In genomic region chr14:53619625-53620324, GRCh38 we compare ENCODE assay signal across 14 cellular contexts.
DNase-seq lines count a peak whose midpoint lies in the region; ATAC-seq, FAIRE-seq and TF ChIP-seq lines count a peak whose summit lies in the region.
"Had no signal": no experiment of that assay in that cellular context is flagged by ENCODE, and none has a peak within 500 bp of the region (broad histone marks: within the 10 kb centered on the region; RNA-seq: fewer than 3 reads in every experiment).

No MANE protein-coding gene starts in this region.

- FAIRE-seq in D721Med (lab: Jason Lieb, UNC): no peak

- no TSS peak for BruUV-seq in Calu3 (replicated peaks; lab: Mats Ljungman, UMichigan)

- no peak for TF ChIP-seq CTCF in AG04449 (IDR thresholded peaks at IDR 0.05; ENCODE audit: insufficient read depth, low read length, missing control alignments)
- no peak for TF ChIP-seq CTCF in epithelial cell of proximal tubule (conservative IDR thresholded peaks at IDR 0.05; ENCODE audit: low read depth, low read length)
- no peak for TF ChIP-seq CTCF in D721Med (IDR thresholded peaks at IDR 0.05; ENCODE audit: insufficient read depth, missing control alignments)
- TF ChIP-seq CTCF in Calu3 (IDR thresholded peaks at IDR 0.05; ENCODE audit: unreplicated experiment): no peak

- H3K4me1 Mint-ChIP-seq in Calu3 (ENCODE audit: low read depth, unreplicated experiment): peaks cover 13% of the 10 kb centered on the region
- H3K4me1 Mint-ChIP-seq: stimulated activated naive CD8-positive, alpha-beta T cell treated with anti-CD3 and anti-CD28 coated beads, Interleukin-15, amount 100 ng/mL, for 72 hours had no signal

- H3K36me3 ChIP-seq in mesodermal cell (ENCODE audit: control insufficient read depth, insufficient read depth, low read length): no peaks in the 10 kb centered on the region
- H3K36me3 ChIP-seq: adrenal gland had no signal

- no peaks in the 10 kb centered on the region for H3K9me3 Mint-ChIP-seq in Calu3 (ENCODE audit: low read depth, unreplicated experiment)
- H3K9me3 Mint-ChIP-seq: stimulated activated naive CD8-positive, alpha-beta T cell treated with anti-CD3 and anti-CD28 coated beads, Interleukin-15, amount 100 ng/mL, for 72 hours; T-helper 2 cell treated with Interferon-gamma antibody and Interleukin-4, amounts not matched to agents 5 μg/mL and 100 μg/mL, for 36 hours had no signal

- POLR2A ChIA-PET in AG04449 (lab: Yijun Ruan, JAX): interaction anchor here (0.6 to 0.9 kb wide), 5 partner anchors 9 to 1156 kb away, joined by 3 to 4 read pairs (median 3); no protein-coding TSS in a partner anchor

- intact Hi-C loops in Calu3 (cut with micrococcal nuclease; ENCODE audit: unreplicated experiment): loop anchor here (10.0 kb wide), 1 partner anchor 315 kb away; no protein-coding TSS in a partner anchor

- peak; percentile 5 for DNase-seq in AG04449 (ENCODE audit: low read depth, low spot score)
- DNase-seq in LHCN-M2 (ENCODE audit: low read depth): peak; percentile 35
- DNase-seq in epithelial cell of proximal tubule (ENCODE audit: low read depth): peak; percentile 36
- no peak for DNase-seq in D721Med (ENCODE audit: insufficient read length, low spot score)
- DNase-seq in Calu3: no peak
- DNase-seq in GOT3 (lab: John Stamatoyannopoulos, UW): no peak
- DNase-seq: adrenal gland; NCI-H187 treated with DMSO at 0.1 percent for 48 hours; nucleus accumbens; stimulated activated CD4-positive, alpha-beta T cell treated with anti-CD3 and anti-CD28 coated beads, Interleukin-2, amount 100 ng/mL, for 48 hours; stimulated activated naive CD8-positive, alpha-beta T cell treated with anti-CD3 and anti-CD28 coated beads, Interleukin-15, amount 100 ng/mL, for 72 hours had no signal

- H3K4me3 ChIP-seq in AG04449 (ENCODE audit: low read depth, low read length): no peak overlapping the region
- no peak overlapping the region for H3K4me3 ChIP-seq in epithelial cell of proximal tubule (ENCODE audit: low read depth, low read length)
- no peak overlapping the region for H3K4me3 ChIP-seq in mesodermal cell (ENCODE audit: extremely low read depth, insufficient read depth, low read length, poor library complexity, severe bottlenecking)
- H3K4me3 ChIP-seq: adrenal gland had no signal

- no peaks in the 10 kb centered on the region for H3K9me3 ChIP-seq in mesodermal cell (ENCODE audit: control insufficient read depth, low read length)
- H3K9me3 ChIP-seq: adrenal gland had no signal

- no peak overlapping the region for H3K4me3 Mint-ChIP-seq in Calu3 (ENCODE audit: low read depth, unreplicated experiment)
- H3K4me3 Mint-ChIP-seq: stimulated activated naive CD8-positive, alpha-beta T cell treated with anti-CD3 and anti-CD28 coated beads, Interleukin-15, amount 100 ng/mL, for 72 hours; T-helper 2 cell treated with Interferon-gamma antibody and Interleukin-4, amounts not matched to agents 5 μg/mL and 100 μg/mL, for 36 hours had no signal

- H3K27ac Mint-ChIP-seq in Calu3 (ENCODE audit: unreplicated experiment): no peak overlapping the region
- H3K27ac Mint-ChIP-seq: stimulated activated naive CD8-positive, alpha-beta T cell treated with anti-CD3 and anti-CD28 coated beads, Interleukin-15, amount 100 ng/mL, for 72 hours; T-helper 2 cell treated with Interferon-gamma antibody and Interleukin-4, amounts not matched to agents 5 μg/mL and 100 μg/mL, for 36 hours had no signal

- no peaks in the 10 kb centered on the region for H3K27me3 Mint-ChIP-seq in Calu3 (ENCODE audit: unreplicated experiment)
- H3K27me3 Mint-ChIP-seq: stimulated activated naive CD8-positive, alpha-beta T cell treated with anti-CD3 and anti-CD28 coated beads, Interleukin-15, amount 100 ng/mL, for 72 hours had no signal

- H3K27ac ChIP-seq in mesodermal cell (ENCODE audit: low read depth, low read length, severe bottlenecking): peak overlapping the region; percentile 60
- H3K27ac ChIP-seq: adrenal gland had no signal

- no peak for ATAC-seq in GM21619 (IDR thresholded peaks at IDR 0.05; ENCODE audit: unreplicated experiment)
- ATAC-seq: stimulated activated naive CD8-positive, alpha-beta T cell treated with anti-CD3 and anti-CD28 coated beads, Interleukin-15, amount 100 ng/mL, for 72 hours had no signal

- CTCF ChIA-PET in AG04449 (lab: Yijun Ruan, JAX): interaction anchor here (0.8 to 1.3 kb wide), 4 partner anchors 9 to 555 kb away, joined by 3 read pairs; no protein-coding TSS in a partner anchor
- CTCF ChIA-PET in Calu3 (lab: Charles Lee): interaction anchor here (1.0 kb wide), 1 partner anchor 12 kb away, joined by 3 read pairs; no protein-coding TSS in a partner anchor

- H3K4me1 ChIP-seq in mesodermal cell (ENCODE audit: control insufficient read depth, insufficient read depth, low read length, poor library complexity, severe bottlenecking): peaks cover 24% of the 10 kb centered on the region
- H3K4me1 ChIP-seq: adrenal gland had no signal

- H3K36me3 Mint-ChIP-seq in Calu3 (ENCODE audit: insufficient read depth, unreplicated experiment): no peaks in the 10 kb centered on the region

- WGBS in mesodermal cell (ENCODE audit: insufficient coverage in 2 of 2), 2 experiments: 64 to 82% methylated on average over 3 of the region's 5 CpGs

Comparison
In these comparisons a context has a peak if more than half of its experiments do, and no peak if none do; other contexts are left out.
1. DNase-seq: peak in AG04449 (single experiment), LHCN-M2 (single experiment) and epithelial cell of proximal tubule (single experiment); none in D721Med (single experiment), Calu3 (single experiment) and GOT3 (single experiment).